8 cellular contexts compared by ENCODE assay signal in genomic region chr7:100612730-100613446, GRCh38. TPM values are rescaled to one million over a fixed set of nuclear protein-coding genes. Genes with fewer than 3 reads are reported as not detected.
DNase-seq lines count a peak whose midpoint lies in the region; ATAC-seq, FAIRE-seq and TF ChIP-seq lines count a peak whose summit lies in the region.

No MANE protein-coding gene starts in this region.

- intact Hi-C loops in kidney (cut with DNase I), result no loop called here

- H3K36me3 ChIP-seq in adipocyte (ENCODE audit: control insufficient read depth, insufficient read depth, low read length, severe bottlenecking) (peaks cover 7% of the 10 kb centered on the region), kidney (ENCODE audit: control insufficient read depth in 1 of 2, insufficient read depth in 2 of 2, low read length in 2 of 2) (no peaks in the 10 kb centered on the region)

- H3K27me3 ChIP-seq in adipocyte (replicated peaks; ENCODE audit: control insufficient read depth, insufficient read depth, low read length), result no peaks in the 10 kb centered on the region

- TF ChIP-seq CTCF in GM12865 (IDR thresholded peaks at IDR 0.05; ENCODE audit: insufficient read depth, low read depth, low read length, missing control alignments) (no peak), kidney (IDR thresholded peaks at IDR 0.05; ENCODE audit: borderline replicate concordance, extremely low read depth, insufficient read depth) (no peak)

- H3K4me3 ChIP-seq in GM12865 (ENCODE audit: low read depth, low read length) (peak overlapping the region; percentile 75), adipocyte (ENCODE audit: low read length) (peak overlapping the region; percentile 89), kidney (ENCODE audit: low read length in 2 of 2) (peak overlapping the region; percentile 71 to 75)

- FAIRE-seq in kidney (lab: Jason Lieb, UNC), result no peak

- no peak for ATAC-seq in HG02885 (IDR thresholded peaks at IDR 0.05; ENCODE audit: poor library complexity, unreplicated experiment)

- peak overlapping the region; percentile 89 for H3K9ac ChIP-seq in adipocyte (ENCODE audit: low read length)
- H3K9ac ChIP-seq in kidney (ENCODE audit: low read length in 2 of 2), result peak overlapping the region; percentile 69

- DNase-seq in GM12865 (ENCODE audit: low read depth) (no peak), HuH-7 (ENCODE audit: low spot score) (peak; percentile 68), adipocyte (ENCODE audit: low read depth) (peak; percentile 29), kidney (peak; percentile 79), substantia nigra (lab: John Stamatoyannopoulos, UW) (peak in 1 of 49 donors; percentile 7), NCI-H2107 (lab: John Stamatoyannopoulos, UW) (no peak), islet precursor cell (no peak)

- H3K9me3 ChIP-seq in adipocyte (ENCODE audit: control insufficient read depth, low read length) (no peaks in the 10 kb centered on the region), kidney (ENCODE audit: control insufficient read depth in 1 of 2, low read length in 2 of 2) (no peaks in the 10 kb centered on the region)

- H3K27ac ChIP-seq in kidney (ENCODE audit: low read depth in 2 of 2, low read length in 2 of 2) (no peak overlapping the region), substantia nigra (ENCODE audit: low read depth, low read length, poor library complexity, severe bottlenecking) (peak overlapping the region; percentile 98)

- H3K4me1 ChIP-seq in adipocyte (ENCODE audit: control insufficient read depth, insufficient read depth, low read length), result peaks cover 4% of the 10 kb centered on the region
- H3K4me1 ChIP-seq in kidney (ENCODE audit: control insufficient read depth in 1 of 2, insufficient read depth in 1 of 2, low read depth in 1 of 2, low read length in 2 of 2), result peaks cover 0 to 8% of the 10 kb centered on the region in 2 donors

RNA-seq across cellular contexts. Expression of gene MOSPD3, which starts 0.5 kb away (rescaled TPM):
- total RNA-seq in kidney, result 18.2 TPM
- polyA plus RNA-seq in kidney (ENCODE audit: insufficient read depth, low read depth, low replicate concordance), result 30.6 TPM

RNA-seq across cellular contexts. Expression of gene PCOLCE, which starts 10.7 kb away (rescaled TPM):
- 51.5 TPM for total RNA-seq in kidney
- 42.9 TPM for polyA plus RNA-seq in kidney (ENCODE audit: insufficient read depth, low read depth, low replicate concordance)

RNA-seq across cellular contexts. Expression of gene FBXO24, which starts 26.8 kb away (rescaled TPM):
- 0.60 TPM for total RNA-seq in kidney
- 0.95 TPM for polyA plus RNA-seq in kidney (ENCODE audit: insufficient read depth, low read depth, low replicate concordance)

RNA-seq across cellular contexts. Expression of gene LRCH4, which starts 27.0 kb away (rescaled TPM):
- 62.9 TPM for total RNA-seq in kidney
- 23.2 TPM for polyA plus RNA-seq in kidney (ENCODE audit: insufficient read depth, low read depth, low replicate concordance)

RNA-seq across cellular contexts. Expression of gene TFR2, which starts 28.5 kb away (rescaled TPM):
- 0.79 TPM for total RNA-seq in kidney
- polyA plus RNA-seq in kidney (ENCODE audit: insufficient read depth, low read depth, low replicate concordance), result 0.22 TPM

Comparison
In these comparisons a context has a peak if more than half of its experiments do, and no peak if none do; other contexts are left out.
1. DNase-seq: peak in HuH-7 (single experiment), adipocyte (single experiment) and kidney (single experiment); none in GM12865 (single experiment), NCI-H2107 (single experiment) and islet precursor cell (single experiment).
2. Peak in every context shown above with its lines, with median percentiles within 50 percentile points of each other: H3K4me3 ChIP-seq.